ENCODE assay signal across 13 cellular contexts in the genomic region with DNA sequence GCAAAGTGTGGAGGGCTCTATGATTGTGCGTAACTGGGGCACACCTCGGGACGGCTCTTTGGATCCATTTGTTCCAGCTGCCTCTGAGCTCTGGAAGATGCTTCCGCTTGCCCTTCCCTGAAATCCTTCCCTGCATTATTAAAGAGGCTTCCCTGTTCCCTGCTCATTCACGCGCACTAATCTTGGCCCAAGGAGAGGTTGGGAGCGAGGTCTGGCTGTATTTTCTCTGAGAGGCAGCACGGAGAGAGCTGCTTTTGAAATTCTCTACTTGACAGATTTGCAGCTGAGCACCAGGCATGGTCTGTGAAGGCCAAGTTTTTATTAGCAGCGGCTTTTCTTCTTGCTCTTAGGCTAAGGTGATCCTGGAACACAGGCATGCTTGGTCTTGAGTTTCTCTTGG.
"Had no signal": no experiment of that assay in that cellular context is flagged by ENCODE, and none has a peak within 500 bp of the region (broad histone marks: within the 10 kb centered on the region; RNA-seq: fewer than 3 reads in every experiment).

No MANE protein-coding gene starts in this region.

- H3K36me3 ChIP-seq: adrenal gland, brain microvascular endothelial cell, esophagus muscularis mucosa, uterus had no signal

- H3K27ac Mint-ChIP-seq: immature natural killer cell; natural killer cell treated with Interleukin-12 subunit alpha and Interleukin-12 subunit beta and Interleukin-15 and Interleukin-18, amount 100 ng/mL, for 72 hours; T-helper 2 cell treated with Interferon-gamma antibody and Interleukin-4, amounts not matched to agents 5 μg/mL and 100 μg/mL, for 36 hours had no signal

- H3K27me3 Mint-ChIP-seq: natural killer cell treated with Interleukin-12 subunit alpha and Interleukin-12 subunit beta and Interleukin-15 and Interleukin-18, amount 100 ng/mL, for 72 hours; stimulated activated naive CD8-positive, alpha-beta T cell treated with anti-CD3 and anti-CD28 coated beads, Interleukin-15, amount 100 ng/mL, for 72 hours had no signal

- H3K9me3 ChIP-seq: adrenal gland, uterus had no signal

- H3K4me3 ChIP-seq: adrenal gland, esophagus muscularis mucosa, uterus had no signal

- H3K4me3 Mint-ChIP-seq: immature natural killer cell; natural killer cell treated with Interleukin-12 subunit alpha and Interleukin-12 subunit beta and Interleukin-15 and Interleukin-18, amount 100 ng/mL, for 72 hours; stimulated activated naive CD8-positive, alpha-beta T cell treated with anti-CD3 and anti-CD28 coated beads, Interleukin-15, amount 100 ng/mL, for 72 hours; T-helper 2 cell treated with Interferon-gamma antibody and Interleukin-4, amounts not matched to agents 5 μg/mL and 100 μg/mL, for 36 hours had no signal

- H3K4me1 ChIP-seq: adrenal gland, esophagus muscularis mucosa, uterus had no signal

- H3K36me3 Mint-ChIP-seq: immature natural killer cell had no signal

- ATAC-seq: activated CD4-positive, CD25-positive, alpha-beta regulatory T cell treated with anti-CD3 and anti-CD28 coated beads, Interleukin-2, amount 50 U/mL, for 24 hours; natural killer cell treated with Interleukin-12 subunit alpha and Interleukin-12 subunit beta and Interleukin-15 and Interleukin-18, amount 100 ng/mL, for 72 hours; stimulated activated naive CD8-positive, alpha-beta T cell treated with anti-CD3 and anti-CD28 coated beads, Interleukin-15, amount 100 ng/mL, for 72 hours had no signal

- H3K27ac ChIP-seq: adrenal gland, brain microvascular endothelial cell, esophagus muscularis mucosa, uterus had no signal

- H3K9me3 Mint-ChIP-seq: T-helper 2 cell treated with Interferon-gamma antibody and Interleukin-4, amounts not matched to agents 5 μg/mL and 100 μg/mL, for 36 hours had no signal

- H3K4me1 Mint-ChIP-seq: immature natural killer cell; stimulated activated naive CD8-positive, alpha-beta T cell treated with anti-CD3 and anti-CD28 coated beads, Interleukin-15, amount 100 ng/mL, for 72 hours had no signal

- H3K27me3 ChIP-seq: adrenal gland, brain microvascular endothelial cell, uterus had no signal

- DNase-seq: activated naive CD4-positive, alpha-beta T cell treated with anti-CD3 and anti-CD28 coated beads, Interleukin-2, amount 50 U/mL, for 16 hours; activated T-cell treated with anti-CD3 and anti-CD28 coated beads, Interleukin-2, amount 50 U/mL, for 1 hour; adrenal gland; brain microvascular endothelial cell; glutamatergic neuron; immature natural killer cell; stimulated activated CD4-positive, alpha-beta T cell treated with anti-CD3 and anti-CD28 coated beads, Interleukin-4, amount 100 ng/mL, for 4 hours; stimulated activated naive CD8-positive, alpha-beta T cell treated with anti-CD3 and anti-CD28 coated beads, Interleukin-15, amount 100 ng/mL, for 72 hours; uterus had no signal
